ENCODE assay signal across 8 cellular contexts in the genomic region with DNA sequence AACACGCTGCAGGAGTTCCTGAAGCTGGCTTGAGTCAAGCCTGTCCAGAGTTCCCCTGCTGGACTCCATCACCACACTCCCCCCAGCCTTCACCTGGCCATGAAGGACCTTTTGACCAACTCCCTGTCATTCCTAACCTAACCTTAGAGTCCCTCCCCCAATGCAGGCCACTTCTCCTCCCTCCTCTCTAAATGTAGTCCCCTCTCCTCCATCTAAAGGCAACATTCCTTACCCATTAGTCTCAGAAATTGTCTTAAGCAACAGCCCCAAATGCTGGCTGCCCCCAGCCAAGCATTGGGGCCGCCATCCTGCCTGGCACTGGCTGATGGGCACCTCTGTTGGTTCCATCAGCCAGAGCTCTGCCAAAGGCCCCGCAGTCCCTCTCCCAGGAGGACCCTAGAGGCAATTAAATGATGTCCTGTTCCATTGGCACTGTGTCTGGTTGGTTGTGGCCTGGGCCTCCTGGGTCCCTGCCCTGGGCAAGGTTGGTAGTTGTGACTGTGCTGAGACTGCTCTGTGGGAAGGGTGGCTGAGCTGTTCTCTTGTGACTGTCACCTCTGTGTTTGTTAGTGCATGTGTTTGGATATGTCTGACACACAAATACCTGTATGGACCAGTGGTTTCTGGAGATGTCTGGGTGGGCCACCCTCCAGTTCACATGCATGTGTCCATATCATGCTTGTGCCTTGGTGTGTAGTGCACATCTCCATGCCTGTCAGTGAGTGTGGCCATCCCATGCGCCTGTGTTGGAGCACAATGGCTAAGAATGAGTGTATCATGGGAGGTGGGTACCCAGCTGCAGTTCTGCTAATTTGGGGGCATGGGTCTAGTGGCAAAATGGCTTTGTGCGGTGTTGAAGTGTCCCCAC. TPM values are rescaled to one million over a fixed set of nuclear protein-coding genes. Genes with fewer than 3 reads are reported as not detected.
DNase-seq lines count a peak whose midpoint lies in the region; ATAC-seq lines count a peak whose summit lies in the region.

No MANE protein-coding gene starts in this region.

- peaks cover 87% of the 10 kb centered on the region for H3K4me1 Mint-ChIP-seq in activated naive CD4-positive, alpha-beta T cell treated with anti-CD3 and anti-CD28 coated beads for 36 hours (ENCODE audit: low read depth)
- peaks cover 94% of the 10 kb centered on the region for H3K4me1 Mint-ChIP-seq in activated T-cell treated with anti-CD3 and anti-CD28 coated beads, Interleukin-2, amount 50 U/mL, for 72 hours (ENCODE audit: low read depth)

- H3K27ac ChIP-seq in thymus (ENCODE audit: low read depth): no peak overlapping the region

- no peaks in the 10 kb centered on the region for H3K9me3 ChIP-seq in iPS-15b (ENCODE audit: control insufficient read depth, insufficient read depth, low read length)
- no peaks in the 10 kb centered on the region for H3K9me3 ChIP-seq in thymus (ENCODE audit: control insufficient read depth)

- no peaks in the 10 kb centered on the region for H3K27me3 ChIP-seq in iPS-15b (ENCODE audit: control insufficient read depth, insufficient read depth, low read length)
- no peaks in the 10 kb centered on the region for H3K27me3 ChIP-seq in thymus (ENCODE audit: control insufficient read depth, insufficient read depth)

- intact Hi-C loops in activated naive CD4-positive, alpha-beta T cell treated with anti-CD3 and anti-CD28 coated beads for 36 hours (cut with micrococcal nuclease): loop anchor here (5.0 kb wide), 1 partner anchor 154 kb away; no protein-coding TSS in a partner anchor

- H3K4me3 ChIP-seq in iPS-15b (ENCODE audit: low read depth, low read length) (peak overlapping the region; percentile 18), thymus (ENCODE audit: low read length) (peak overlapping the region; percentile 87)

- H3K36me3 Mint-ChIP-seq in activated naive CD4-positive, alpha-beta T cell treated with anti-CD3 and anti-CD28 coated beads for 36 hours (ENCODE audit: low read depth): peaks cover 32% of the 10 kb centered on the region
- H3K36me3 Mint-ChIP-seq in activated T-cell treated with anti-CD3 and anti-CD28 coated beads, Interleukin-2, amount 50 U/mL, for 72 hours (ENCODE audit: insufficient read depth in 2 of 2): peaks cover 2 to 14% of the 10 kb centered on the region in 2 donors

- CTCF ChIA-PET in activated naive CD4-positive, alpha-beta T cell treated with anti-CD3 and anti-CD28 coated beads for 36 hours (lab: Charles Lee): interaction anchor here (9.0 kb wide), 1 partner anchor 38 kb away, joined by 193 read pairs; the partner anchor contains the start of gene CD52

- 96% methylated on average over 5 of the region's 5 CpGs for WGBS in thymus

- ATAC-seq in activated T-cell treated with anti-CD3 and anti-CD28 coated beads, Interleukin-2, amount 50 U/mL, for 72 hours (replicated peaks in 1 of 2): no peak

- DNase-seq in activated naive CD4-positive, alpha-beta T cell treated with anti-CD3 and anti-CD28 coated beads for 36 hours: no peak
- DNase-seq in activated naive CD4-positive, alpha-beta T cell (lab: John Stamatoyannopoulos, UW): no peak
- peak in 1 of 2 donors; percentile 41 for DNase-seq in activated T-cell treated with anti-CD3 and anti-CD28 coated beads, Interleukin-2, amount 50 U/mL, for 72 hours
- DNase-seq in HK-2 (ENCODE audit: unreplicated experiment): no peak
- no peak for DNase-seq in NCI-H1930 (lab: John Stamatoyannopoulos, UW)
- no peak for DNase-seq in A172 (ENCODE audit: low spot score)

- no peaks in the 10 kb centered on the region for H3K27me3 Mint-ChIP-seq in activated naive CD4-positive, alpha-beta T cell treated with anti-CD3 and anti-CD28 coated beads for 36 hours (ENCODE audit: low read depth)
- no peaks in the 10 kb centered on the region for H3K27me3 Mint-ChIP-seq in activated T-cell treated with anti-CD3 and anti-CD28 coated beads, Interleukin-2, amount 50 U/mL, for 72 hours (ENCODE audit: low read depth)

- H3K9me3 Mint-ChIP-seq in activated naive CD4-positive, alpha-beta T cell treated with anti-CD3 and anti-CD28 coated beads for 36 hours: no peaks in the 10 kb centered on the region
- no peaks in the 10 kb centered on the region for H3K9me3 Mint-ChIP-seq in activated T-cell treated with anti-CD3 and anti-CD28 coated beads, Interleukin-2, amount 50 U/mL, for 72 hours

- peak overlapping the region; percentile 63 for H3K27ac Mint-ChIP-seq in activated naive CD4-positive, alpha-beta T cell treated with anti-CD3 and anti-CD28 coated beads for 36 hours
- H3K27ac Mint-ChIP-seq in activated T-cell treated with anti-CD3 and anti-CD28 coated beads, Interleukin-2, amount 50 U/mL, for 72 hours: peak overlapping the region; percentile 55

- H3K36me3 ChIP-seq in iPS-15b (ENCODE audit: control insufficient read depth, insufficient read depth, low read length): peaks cover 18% of the 10 kb centered on the region
- H3K36me3 ChIP-seq in thymus (ENCODE audit: control insufficient read depth, insufficient read depth): peaks cover 36% of the 10 kb centered on the region

- no peak overlapping the region for H3K9ac ChIP-seq in iPS-15b (ENCODE audit: low read depth, low read length)

- H3K4me1 ChIP-seq in iPS-15b (ENCODE audit: control insufficient read depth, insufficient read depth, low read length): peaks cover 25% of the 10 kb centered on the region
- H3K4me1 ChIP-seq in thymus (ENCODE audit: control insufficient read depth, insufficient read depth, low read length): peaks cover 53% of the 10 kb centered on the region

- H3K4me3 Mint-ChIP-seq in activated naive CD4-positive, alpha-beta T cell treated with anti-CD3 and anti-CD28 coated beads for 36 hours: peak overlapping the region; percentile 58
- peak overlapping the region; percentile 81 to 97 for H3K4me3 Mint-ChIP-seq in activated T-cell treated with anti-CD3 and anti-CD28 coated beads, Interleukin-2, amount 50 U/mL, for 72 hours

RNA-seq across cellular contexts. Expression of gene SH3BGRL3, which starts 1.4 kb away (rescaled TPM):
- total RNA-seq in activated naive CD4-positive, alpha-beta T cell treated with anti-CD3 and anti-CD28 coated beads for 36 hours: 100 to 1,000 TPM; 130 to 132 TPM
- total RNA-seq in activated T-cell treated with anti-CD3 and anti-CD28 coated beads, Interleukin-2, amount 50 U/mL, for 72 hours: 100 to 1,000 TPM; 148 to 165 TPM
- 261 TPM for polyA plus RNA-seq in thymus
- total RNA-seq in A172 (2014; rRNA removed; shearing (Covaris generic)): 71.8 and 77.5 TPM in 2 replicates

RNA-seq across cellular contexts. Expression of gene UBXN11, which starts 25.1 kb away (rescaled TPM):
- total RNA-seq in activated naive CD4-positive, alpha-beta T cell treated with anti-CD3 and anti-CD28 coated beads for 36 hours: 10 to 100 TPM; 26.4 to 26.9 TPM
- 10 to 100 TPM; 19.1 to 19.3 TPM for total RNA-seq in activated T-cell treated with anti-CD3 and anti-CD28 coated beads, Interleukin-2, amount 50 U/mL, for 72 hours
- polyA plus RNA-seq in thymus: 42.7 TPM
- 2.9 and 7.6 TPM in 2 replicates for total RNA-seq in A172 (2014; rRNA removed; shearing (Covaris generic))

RNA-seq across cellular contexts. Expression of gene CD52, which starts 36.4 kb away (rescaled TPM):
- total RNA-seq in activated naive CD4-positive, alpha-beta T cell treated with anti-CD3 and anti-CD28 coated beads for 36 hours: 100 to 1,000 TPM; 129 to 141 TPM
- 100 to 1,000 TPM; 213 to 245 TPM for total RNA-seq in activated T-cell treated with anti-CD3 and anti-CD28 coated beads, Interleukin-2, amount 50 U/mL, for 72 hours
- 1,113 TPM for polyA plus RNA-seq in thymus
- total RNA-seq in A172 (2014; rRNA removed; shearing (Covaris generic)): not detected in 2 replicates

RNA-seq across cellular contexts. Expression of gene CEP85, which starts 47.3 kb away (rescaled TPM):
- 10 to 100 TPM; 45.7 to 47.0 TPM for total RNA-seq in activated naive CD4-positive, alpha-beta T cell treated with anti-CD3 and anti-CD28 coated beads for 36 hours
- 10 to 100 TPM; 30.8 to 34.6 TPM for total RNA-seq in activated T-cell treated with anti-CD3 and anti-CD28 coated beads, Interleukin-2, amount 50 U/mL, for 72 hours
- polyA plus RNA-seq in thymus: 9.7 TPM
- total RNA-seq in A172 (2014; rRNA removed; shearing (Covaris generic)): 13.4 and 18.0 TPM in 2 replicates

Comparison
In these comparisons a context has a peak if more than half of its experiments do, and no peak if none do; other contexts are left out.
1. RNA of gene CD52, which starts 36.4 kb away (total RNA-seq): 213 to 245 TPM in activated T-cell treated with anti-CD3 and anti-CD28 coated beads, Interleukin-2, amount 50 U/mL, for 72 hours and 129 to 141 TPM in activated naive CD4-positive, alpha-beta T cell treated with anti-CD3 and anti-CD28 coated beads for 36 hours; not detected in A172; every median in the first group is over 100 times any median in the second.